ENCODE assay signal across 1 cellular context in the genomic region with DNA sequence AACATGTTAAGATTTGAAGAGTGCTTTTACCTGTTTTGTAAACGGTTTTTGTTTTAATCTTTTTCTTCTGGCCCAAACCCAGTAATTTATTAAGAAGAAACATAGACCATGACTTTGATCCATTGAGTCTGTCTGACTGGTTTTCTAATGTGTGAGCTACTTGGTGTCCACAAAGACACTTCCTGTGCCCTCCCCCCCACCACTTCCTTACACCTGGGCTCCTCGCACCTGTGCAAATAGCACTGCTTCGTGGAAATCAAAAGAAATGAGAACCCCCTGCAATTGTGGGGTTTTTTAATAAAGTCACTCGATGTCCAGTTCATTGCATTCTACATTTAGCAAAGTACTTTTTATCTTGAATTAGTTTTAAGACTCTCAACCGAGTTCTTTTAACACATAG.
TF ChIP-seq lines count a peak whose summit lies in the region.

No MANE protein-coding gene starts in this region.

TF ChIP-seq in H1, 55 proteins besides CTCF, POLR2A, EP300 and RAD21:
- TF ChIP-seq RBBP5 (IDR thresholded peaks at IDR 0.05; ENCODE audit: borderline replicate concordance, low read depth, low read length) (no peak), TCF12 (IDR thresholded peaks at IDR 0.05; ENCODE audit: low read depth, low read length) (peak; percentile 76; the same call in 1 of the 2 replicates)
